Comparison of ENCODE assay signal across 17 cellular contexts in the genomic region with DNA sequence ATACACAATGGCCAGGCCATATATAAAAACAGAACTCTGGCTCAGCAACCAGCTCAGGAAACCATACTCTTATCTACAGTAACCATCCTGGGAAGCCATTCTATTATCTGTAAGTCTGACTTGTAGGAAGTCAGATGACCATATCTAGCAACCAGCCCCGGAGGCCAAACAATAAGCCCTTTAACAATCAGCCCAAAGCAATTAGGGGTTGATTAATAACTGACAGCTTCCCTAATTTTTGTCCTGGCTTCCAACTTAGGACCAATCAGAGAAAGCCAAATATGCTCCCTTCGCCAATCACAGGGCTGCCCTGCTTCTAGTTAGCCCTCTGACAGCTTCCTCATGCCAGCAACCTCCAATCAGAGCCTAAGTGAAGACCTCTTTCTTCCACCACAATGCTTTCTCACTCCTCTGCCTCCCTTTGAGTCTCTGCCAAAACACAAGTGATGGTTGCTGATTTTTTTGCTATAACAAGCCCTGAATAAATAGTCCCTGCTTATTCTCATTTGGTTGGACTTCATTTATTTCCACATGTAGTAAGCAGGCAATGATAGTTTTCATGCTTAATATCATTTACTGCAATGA. TPM values are rescaled to one million over a fixed set of nuclear protein-coding genes. Genes with fewer than 3 reads are reported as not detected.
DNase-seq lines count a peak whose midpoint lies in the region; ATAC-seq and TF ChIP-seq lines count a peak whose summit lies in the region.
"Had no signal": no experiment of that assay in that cellular context is flagged by ENCODE, and none has a peak within 500 bp of the region (broad histone marks: within the 10 kb centered on the region; RNA-seq: fewer than 3 reads in every experiment).

No MANE protein-coding gene starts in this region.

- in situ Hi-C loops in GM13977 (cut with MboI; ENCODE audit: low pct_unique_long_range_greater_than_20kb, low sequenced_read_pairs, unreplicated experiment): no loop called here

- H3K4me1 Mint-ChIP-seq in activated naive CD4-positive, alpha-beta T cell treated with anti-CD3 and anti-CD28 coated beads, Interleukin-2, amount 10 ng/mL, durations not matched to agents 7 days and 5 days: no peaks in the 10 kb centered on the region
- H3K4me1 Mint-ChIP-seq: activated CD4-positive, alpha-beta memory T cell treated with anti-CD3 and anti-CD28 coated beads, Interleukin-2, amount 10 ng/mL, durations not matched to agents 7 days and 5 days had no signal

- H3K4me1 ChIP-seq in SK-N-SH (ENCODE audit: control insufficient read depth in 1 of 2, insufficient read depth in 2 of 2, low read depth in 1 of 2, low read length in 1 of 2): peaks cover 5 to 13% of the 10 kb centered on the region in 2 experiments; a peak in 3 of 4 replicates
- H3K4me1 ChIP-seq: BLaER1 treated with 17β-estradiol and CSF1 and Interleukin-3, amounts not matched to agents 10 nM and 100 nM had no signal

- no peaks in the 10 kb centered on the region for H3K27me3 Mint-ChIP-seq in activated naive CD4-positive, alpha-beta T cell treated with anti-CD3 and anti-CD28 coated beads, Interleukin-2, amount 10 ng/mL, durations not matched to agents 7 days and 5 days
- H3K27me3 Mint-ChIP-seq: activated CD4-positive, alpha-beta memory T cell treated with anti-CD3 and anti-CD28 coated beads, Interleukin-2, amount 10 ng/mL, durations not matched to agents 7 days and 5 days; progenitor cell of endocrine pancreas had no signal

- no peak for ATAC-seq in GM18511 (IDR thresholded peaks at IDR 0.05; ENCODE audit: unreplicated experiment)
- ATAC-seq: activated naive CD4-positive, alpha-beta T cell treated with anti-CD3 and anti-CD28 coated beads, Interleukin-2, amount 50 U/mL, for 72 hours had no signal

- peak in 1 of 2 experiments; percentile 69; a peak in 2 of 4 replicates for TF ChIP-seq EP300 in SK-N-SH (IDR thresholded peaks at IDR 0.05; ENCODE audit: borderline replicate concordance in 1 of 2, low read depth in 1 of 2, low read length in 1 of 2)

- TF ChIP-seq CTCF in SK-N-SH (IDR thresholded peaks at IDR 0.05) (no peak), GM13977 (IDR thresholded peaks at IDR 0.05; ENCODE audit: extremely low read depth, insufficient read depth, missing control alignments) (no peak)

- no peak overlapping the region for H3K9ac ChIP-seq in SK-N-SH
- H3K9ac ChIP-seq: BLaER1 treated with 17β-estradiol and CSF1 and Interleukin-3, amounts not matched to agents 10 nM and 100 nM had no signal

- no peaks in the 10 kb centered on the region for H3K9me3 Mint-ChIP-seq in activated naive CD4-positive, alpha-beta T cell treated with anti-CD3 and anti-CD28 coated beads, Interleukin-2, amount 10 ng/mL, durations not matched to agents 7 days and 5 days
- H3K9me3 Mint-ChIP-seq: activated CD4-positive, alpha-beta memory T cell treated with anti-CD3 and anti-CD28 coated beads, Interleukin-2, amount 10 ng/mL, durations not matched to agents 7 days and 5 days had no signal

- DNase-seq in COLO829 (ENCODE audit: low spot score) (peak; percentile 91), Kasumi-1 (lab: John Stamatoyannopoulos, UW) (peak; percentile 36 to 67), SK-N-SH (peak; percentile 45), foreskin melanocyte (peak; percentile 98), GM13977 (ENCODE audit: low spot score) (no peak), kidney glomerular epithelial cell (lab: John Stamatoyannopoulos, UW) (no peak)
- no peak for DNase-seq in activated naive CD4-positive, alpha-beta T cell treated with anti-CD3 and anti-CD28 coated beads, Interleukin-2, amount 10 ng/mL, durations not matched to agents 7 days and 5 days
- DNase-seq: activated CD4-positive, alpha-beta memory T cell treated with anti-CD3 and anti-CD28 coated beads, Interleukin-2, amount 10 ng/mL, durations not matched to agents 7 days and 5 days; dorsolateral prefrontal cortex; NK-92 treated with Interleukin-12 subunit alpha and Interleukin-12 subunit beta, amount 100 ng/mL, for 24 hours; stimulated activated CD4-positive, alpha-beta T cell treated with anti-CD3 and anti-CD28 coated beads, Interleukin-2, amount 100 ng/mL, for 48 hours; stimulated activated naive CD4-positive, alpha-beta T cell; T-helper 1 cell had no signal

- peak overlapping the region; percentile 55 to 86 for H3K27ac ChIP-seq in SK-N-SH (ENCODE audit: low read depth in 2 of 2, low read length in 1 of 2)
- H3K27ac ChIP-seq: BLaER1 treated with 17β-estradiol and CSF1 and Interleukin-3, amounts not matched to agents 10 nM and 100 nM had no signal

- H3K79me2 ChIP-seq in SK-N-SH (ENCODE audit: insufficient read depth): no peaks in the 10 kb centered on the region

- H3K4me2 ChIP-seq in SK-N-SH: no peak overlapping the region
- H3K4me2 ChIP-seq: BLaER1 treated with 17β-estradiol and CSF1 and Interleukin-3, amounts not matched to agents 10 nM and 100 nM had no signal

- H3K36me3 Mint-ChIP-seq in activated naive CD4-positive, alpha-beta T cell treated with anti-CD3 and anti-CD28 coated beads, Interleukin-2, amount 10 ng/mL, durations not matched to agents 7 days and 5 days: no peaks in the 10 kb centered on the region

- H3K4me3 Mint-ChIP-seq in activated naive CD4-positive, alpha-beta T cell treated with anti-CD3 and anti-CD28 coated beads, Interleukin-2, amount 10 ng/mL, durations not matched to agents 7 days and 5 days: no peak overlapping the region
- H3K4me3 Mint-ChIP-seq: activated CD4-positive, alpha-beta memory T cell treated with anti-CD3 and anti-CD28 coated beads, Interleukin-2, amount 10 ng/mL, durations not matched to agents 7 days and 5 days had no signal

- POLR2A ChIA-PET in SK-N-SH (lab: Yijun Ruan, JAX): no interaction called here

- WGBS in SK-N-SH (ENCODE audit: low lambda C conversion rate): 55% methylated on average over 2 of the region's 2 CpGs

- H2AFZ ChIP-seq in SK-N-SH (ENCODE audit: low read depth): 0 out of 2 replicates have a peak overlapping the region, but pooled peaks have one; percentile 63

- no peaks in the 10 kb centered on the region for H3K9me2 ChIP-seq in SK-N-SH

- H3K27ac Mint-ChIP-seq in activated naive CD4-positive, alpha-beta T cell treated with anti-CD3 and anti-CD28 coated beads, Interleukin-2, amount 10 ng/mL, durations not matched to agents 7 days and 5 days: no peak overlapping the region
- H3K27ac Mint-ChIP-seq: activated CD4-positive, alpha-beta memory T cell treated with anti-CD3 and anti-CD28 coated beads, Interleukin-2, amount 10 ng/mL, durations not matched to agents 7 days and 5 days; activated naive CD4-positive, alpha-beta T cell treated with anti-CD3 and anti-CD28 coated beads, Interleukin-2, amount 50 U/mL, for 72 hours; progenitor cell of endocrine pancreas had no signal

- TF ChIP-seq RAD21 in SK-N-SH (IDR thresholded peaks at IDR 0.05; ENCODE audit: low read length): no peak

- H4K20me1 ChIP-seq in SK-N-SH (ENCODE audit: insufficient read depth): no peaks in the 10 kb centered on the region
- H4K20me1 ChIP-seq: BLaER1 treated with 17β-estradiol and CSF1 and Interleukin-3, amounts not matched to agents 10 nM and 100 nM had no signal

- H3K9me3 ChIP-seq in SK-N-SH: no peaks in the 10 kb centered on the region
- H3K9me3 ChIP-seq: BLaER1 treated with 17β-estradiol and CSF1 and Interleukin-3, amounts not matched to agents 10 nM and 100 nM had no signal

- H3K27me3 ChIP-seq in SK-N-SH (ENCODE audit: insufficient read depth): no peaks in the 10 kb centered on the region
- H3K27me3 ChIP-seq: BLaER1 treated with 17β-estradiol and CSF1 and Interleukin-3, amounts not matched to agents 10 nM and 100 nM; dorsolateral prefrontal cortex had no signal

- H3K36me3 ChIP-seq in SK-N-SH (replicated peaks in 1 of 2; ENCODE audit: control insufficient read depth in 1 of 2, insufficient read depth in 2 of 2, low read length in 1 of 2): no peaks in the 10 kb centered on the region
- H3K36me3 ChIP-seq: BLaER1 treated with 17β-estradiol and CSF1 and Interleukin-3, amounts not matched to agents 10 nM and 100 nM had no signal

- peaks cover 23% of the 10 kb centered on the region for H3F3A ChIP-seq in SK-N-SH (replicated peaks; ENCODE audit: insufficient read depth)

- CTCF ChIA-PET in SK-N-SH (lab: Yijun Ruan, JAX): no interaction called here
- CTCF ChIA-PET in activated naive CD4-positive, alpha-beta T cell treated with anti-CD3 and anti-CD28 coated beads, Interleukin-2, amount 10 ng/mL, durations not matched to agents 7 days and 5 days (lab: Charles Lee): interaction anchor here (0.6 kb wide), 1 partner anchor 24 kb away, joined by 3 read pairs; no protein-coding TSS in a partner anchor

- no peak overlapping the region for H3K4me3 ChIP-seq in SK-N-SH (ENCODE audit: low read depth in 2 of 2, low read length in 1 of 2)
- H3K4me3 ChIP-seq: BLaER1 treated with 17β-estradiol and CSF1 and Interleukin-3, amounts not matched to agents 10 nM and 100 nM had no signal

TF ChIP-seq in SK-N-SH, 30 proteins besides CTCF, POLR2A, EP300 and RAD21 (continues in another document):
- 0 out of 2 replicates have a peak, but pooled peaks have one; percentile 4 for TF ChIP-seq TCF12 (IDR thresholded peaks at IDR 0.05)
- TF ChIP-seq, protein P1, sequence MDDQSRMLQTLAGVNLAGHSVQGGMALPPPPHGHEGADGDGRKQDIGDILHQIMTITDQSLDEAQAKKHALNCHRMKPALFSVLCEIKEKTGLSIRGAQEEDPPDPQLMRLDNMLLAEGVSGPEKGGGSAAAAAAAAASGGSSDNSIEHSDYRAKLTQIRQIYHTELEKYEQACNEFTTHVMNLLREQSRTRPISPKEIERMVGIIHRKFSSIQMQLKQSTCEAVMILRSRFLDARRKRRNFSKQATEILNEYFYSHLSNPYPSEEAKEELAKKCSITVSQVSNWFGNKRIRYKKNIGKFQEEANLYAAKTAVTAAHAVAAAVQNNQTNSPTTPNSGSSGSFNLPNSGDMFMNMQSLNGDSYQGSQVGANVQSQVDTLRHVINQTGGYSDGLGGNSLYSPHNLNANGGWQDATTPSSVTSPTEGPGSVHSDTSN (IDR thresholded peaks at IDR 0.05): peak; percentile 29; the same call in 1 of the 2 replicates
- TF ChIP-seq, protein P2, sequence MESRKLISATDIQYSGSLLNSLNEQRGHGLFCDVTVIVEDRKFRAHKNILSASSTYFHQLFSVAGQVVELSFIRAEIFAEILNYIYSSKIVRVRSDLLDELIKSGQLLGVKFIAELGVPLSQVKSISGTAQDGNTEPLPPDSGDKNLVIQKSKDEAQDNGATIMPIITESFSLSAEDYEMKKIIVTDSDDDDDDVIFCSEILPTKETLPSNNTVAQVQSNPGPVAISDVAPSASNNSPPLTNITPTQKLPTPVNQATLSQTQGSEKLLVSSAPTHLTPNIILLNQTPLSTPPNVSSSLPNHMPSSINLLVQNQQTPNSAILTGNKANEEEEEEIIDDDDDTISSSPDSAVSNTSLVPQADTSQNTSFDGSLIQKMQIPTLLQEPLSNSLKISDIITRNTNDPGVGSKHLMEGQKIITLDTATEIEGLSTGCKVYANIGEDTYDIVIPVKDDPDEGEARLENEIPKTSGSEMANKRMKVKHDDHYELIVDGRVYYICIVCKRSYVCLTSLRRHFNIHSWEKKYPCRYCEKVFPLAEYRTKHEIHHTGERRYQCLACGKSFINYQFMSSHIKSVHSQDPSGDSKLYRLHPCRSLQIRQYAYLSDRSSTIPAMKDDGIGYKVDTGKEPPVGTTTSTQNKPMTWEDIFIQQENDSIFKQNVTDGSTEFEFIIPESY (IDR thresholded peaks at IDR 0.05; ENCODE audit: borderline replicate concordance, low read depth): no peak

RNA-seq across cellular contexts. Expression of a gene that starts 37.8 kb away (rescaled TPM):
- polyA plus RNA-seq in SK-N-SH (2012; rRNA removed): 9.9 and 12.0 TPM in 2 replicates
- polyA plus RNA-seq in SK-N-SH (2012; cell fraction: cytosol; rRNA removed): 9.5 and 9.6 TPM in 2 replicates
- polyA plus RNA-seq in SK-N-SH (2012; cell fraction: nucleus; rRNA removed): 24.0 and 33.9 TPM in 2 replicates

Comparison
In these comparisons a context has a peak if more than half of its experiments do, and no peak if none do; other contexts are left out.
1. DNase-seq: peak in COLO829 (single experiment), Kasumi-1 (2 of 2), SK-N-SH (single experiment) and foreskin melanocyte (single experiment); none in GM13977 (single experiment), activated naive CD4-positive, alpha-beta T cell treated with anti-CD3 and anti-CD28 coated beads, Interleukin-2, amount 10 ng/mL, durations not matched to agents 7 days and 5 days (single experiment) and kidney glomerular epithelial cell (single experiment).